ENCODE assay signal across 12 cellular contexts in genomic region chr1:68178821-68179490, GRCh38. TPM values are rescaled to one million over a fixed set of nuclear protein-coding genes. Genes with fewer than 3 reads are reported as not detected.
DNase-seq lines count a peak whose midpoint lies in the region; ATAC-seq and TF ChIP-seq lines count a peak whose summit lies in the region.
"Had no signal": no experiment of that assay in that cellular context is flagged by ENCODE, and none has a peak within 500 bp of the region (broad histone marks: within the 10 kb centered on the region; RNA-seq: fewer than 3 reads in every experiment).

No MANE protein-coding gene starts in this region.

- DNase-seq in SK-N-SH (no peak), trophoblast cell (no peak), GM10266 (ENCODE audit: extremely low spot score) (no peak), H9 (no peak)
- DNase-seq in effector memory CD8-positive, alpha-beta T cell: no peak
- no peak for DNase-seq in activated naive CD4-positive, alpha-beta T cell treated with Interleukin-2 at 50 U/mL for 16 hours
- DNase-seq: anterior cingulate cortex, NCI-H345, psoas muscle, WERI-Rb-1 had no signal

- H3K23me2 ChIP-seq in H9 (ENCODE audit: insufficient read length, low read depth, low read length, poor library complexity, severe bottlenecking): no peaks in the 10 kb centered on the region

- no peak overlapping the region for H3K14ac ChIP-seq in trophoblast cell (ENCODE audit: low read length)
- no peak overlapping the region for H3K14ac ChIP-seq in H9 (ENCODE audit: insufficient read depth, low read length)

- POLR2A ChIA-PET in SK-N-SH (lab: Yijun Ruan, JAX): no interaction called here

- H2AFZ ChIP-seq in SK-N-SH (ENCODE audit: low read depth) (peak overlapping the region; percentile 7; the same call in 1 of the 2 replicates), trophoblast cell (ENCODE audit: insufficient read depth, low read length, poor library complexity) (no peak overlapping the region), H9 (ENCODE audit: low read length) (no peak overlapping the region)

- TF ChIP-seq RAD21 in SK-N-SH (IDR thresholded peaks at IDR 0.05; ENCODE audit: low read length): no peak

- H2BK20ac ChIP-seq in H9 (ENCODE audit: low read depth, low read length, poor library complexity, severe bottlenecking): no peak overlapping the region

- no peaks in the 10 kb centered on the region for H3K4me1 Mint-ChIP-seq in effector memory CD8-positive, alpha-beta T cell (ENCODE audit: low read depth in 2 of 2)
- H3K4me1 Mint-ChIP-seq in H9: peaks cover 0 to 3% of the 10 kb centered on the region in 2 experiments; a peak in 2 of 4 replicates

- H3K27ac ChIP-seq in SK-N-SH (ENCODE audit: low read depth in 2 of 2, low read length in 1 of 2) (peak overlapping the region in 1 of 2 experiments; percentile 81; a peak in 2 of 4 replicates), trophoblast cell (ENCODE audit: low read depth, low read length) (no peak overlapping the region), H9 (ENCODE audit: insufficient read length, low read depth, low read length) (no peak overlapping the region)
- H3K27ac ChIP-seq: psoas muscle, WERI-Rb-1 had no signal

- no peak overlapping the region for H4K5ac ChIP-seq in H9 (ENCODE audit: insufficient read length, low read depth, low read length)

- no peak overlapping the region for H4K12ac ChIP-seq in trophoblast cell (ENCODE audit: low read depth, low read length)

- H3K4me1 ChIP-seq in SK-N-SH (ENCODE audit: control insufficient read depth in 1 of 2, insufficient read depth in 2 of 2, low read depth in 1 of 2, low read length in 1 of 2) (peaks cover 18 to 33% of the 10 kb centered on the region in 2 experiments), trophoblast cell (ENCODE audit: control insufficient read depth in 1 of 2, insufficient read depth in 2 of 2, low read length in 2 of 2) (peaks cover 14 to 21% of the 10 kb centered on the region in 2 experiments), H9 (ENCODE audit: insufficient read depth, low read length) (no peaks in the 10 kb centered on the region)

- H3K79me1 ChIP-seq in trophoblast cell (ENCODE audit: low read length) (peaks cover 4% of the 10 kb centered on the region), H9 (ENCODE audit: insufficient read depth, low read depth, low read length, poor library complexity, severe bottlenecking) (no peaks in the 10 kb centered on the region)

- H3K4me2 ChIP-seq in SK-N-SH (peak overlapping the region; percentile 62), trophoblast cell (ENCODE audit: low read length) (no peak overlapping the region), H9 (ENCODE audit: insufficient read depth, insufficient read length, low read length) (no peak overlapping the region)

- H3K9ac ChIP-seq in SK-N-SH: peak overlapping the region; percentile 12; the same call in 1 of the 2 replicates
- no peak overlapping the region for H3K9ac ChIP-seq in trophoblast cell (ENCODE audit: low read length)
- no peak overlapping the region for H3K9ac ChIP-seq in H9 (ENCODE audit: extremely low read depth, insufficient read length, low read length)

- H2BK5ac ChIP-seq in trophoblast cell (ENCODE audit: low read depth, low read length, poor library complexity) (no peak overlapping the region), H9 (ENCODE audit: insufficient read length, low read length) (no peak overlapping the region)

- no peak overlapping the region for H4K91ac ChIP-seq in trophoblast cell (ENCODE audit: low read depth, low read length)
- H4K91ac ChIP-seq in H9 (ENCODE audit: insufficient read length, low read depth, low read length): no peak overlapping the region

- H3K36me3 Mint-ChIP-seq in effector memory CD8-positive, alpha-beta T cell (ENCODE audit: insufficient read depth): no peaks in the 10 kb centered on the region
- H3K36me3 Mint-ChIP-seq in H9 (ENCODE audit: insufficient read depth in 1 of 3, low read depth in 3 of 3): no peaks in the 10 kb centered on the region

- H3K9me3 ChIP-seq in SK-N-SH: no peaks in the 10 kb centered on the region
- H3K9me3 ChIP-seq in trophoblast cell (ENCODE audit: insufficient read depth, low read depth, low read length): no peaks in the 10 kb centered on the region
- no peaks in the 10 kb centered on the region for H3K9me3 ChIP-seq in H9 (ENCODE audit: control insufficient read depth, low read depth, low read length)
- H3K9me3 ChIP-seq: psoas muscle had no signal

- H3K79me2 ChIP-seq in SK-N-SH (ENCODE audit: insufficient read depth) (peaks cover 10% of the 10 kb centered on the region; the same call in 1 of the 2 replicates), trophoblast cell (ENCODE audit: control insufficient read depth, insufficient read depth, low read length, poor library complexity) (peaks cover 7% of the 10 kb centered on the region), H9 (ENCODE audit: insufficient read depth, low read length) (no peaks in the 10 kb centered on the region)

- no peak overlapping the region for H3T11ph ChIP-seq in H9 (ENCODE audit: low read length)

- H4K20me1 ChIP-seq in SK-N-SH (ENCODE audit: insufficient read depth): no peaks in the 10 kb centered on the region
- H4K20me1 ChIP-seq in H9 (ENCODE audit: control insufficient read depth, insufficient read depth, insufficient read length): no peaks in the 10 kb centered on the region

- peak in 1 of 2 experiments; percentile 16; a peak in 1 of 4 replicates for TF ChIP-seq EP300 in SK-N-SH (IDR thresholded peaks at IDR 0.05; ENCODE audit: borderline replicate concordance in 1 of 2, low read depth in 1 of 2, low read length in 1 of 2)

- no peak overlapping the region for H2BK120ac ChIP-seq in trophoblast cell (ENCODE audit: insufficient read depth, low read length, poor library complexity)
- H2BK120ac ChIP-seq in H9 (ENCODE audit: low read depth, low read length, poor library complexity, severe bottlenecking): no peak overlapping the region

- H3K36me3 ChIP-seq in SK-N-SH (replicated peaks in 1 of 2; ENCODE audit: control insufficient read depth in 1 of 2, insufficient read depth in 2 of 2, low read length in 1 of 2): no peaks in the 10 kb centered on the region
- H3K36me3 ChIP-seq in trophoblast cell (ENCODE audit: control insufficient read depth in 1 of 2, insufficient read depth in 2 of 2, low read length in 2 of 2): peaks cover 5 to 22% of the 10 kb centered on the region in 2 experiments
- H3K36me3 ChIP-seq: WERI-Rb-1 had no signal

- H2AK5ac ChIP-seq in trophoblast cell (ENCODE audit: low read length) (no peak overlapping the region), H9 (ENCODE audit: insufficient read length, low read length) (no peak overlapping the region)

- H3K4me3 ChIP-seq in SK-N-SH (ENCODE audit: low read depth in 2 of 2, low read length in 1 of 2) (no peak overlapping the region), trophoblast cell (ENCODE audit: low read depth, low read length) (no peak overlapping the region)
- H3K4me3 ChIP-seq: psoas muscle had no signal

- 56% methylated on average over 4 of the region's 4 CpGs for WGBS in SK-N-SH (ENCODE audit: low lambda C conversion rate)
- no CpG with 5 or more reads among the region's 4 CpGs for WGBS in trophoblast cell (ENCODE audit: extremely low coverage, insufficient coverage, insufficient read length)
- no CpG with 5 or more reads among the region's 4 CpGs for WGBS in H9 (ENCODE audit: extremely low coverage, insufficient read length, low lambda C conversion rate)

- no peaks in the 10 kb centered on the region for H3K27me3 Mint-ChIP-seq in effector memory CD8-positive, alpha-beta T cell
- peaks cover 10% of the 10 kb centered on the region for H3K27me3 Mint-ChIP-seq in H9 (ENCODE audit: low read depth)

- ATAC-seq in GM18907 (IDR thresholded peaks at IDR 0.05; ENCODE audit: unreplicated experiment) (peak; percentile 50), HG02759 (IDR thresholded peaks at IDR 0.05; ENCODE audit: unreplicated experiment) (peak; percentile 53)
- no peak for ATAC-seq in effector memory CD8-positive, alpha-beta T cell (replicated peaks)
- ATAC-seq: psoas muscle had no signal

- H3F3A ChIP-seq in SK-N-SH (replicated peaks; ENCODE audit: insufficient read depth): peaks cover 37% of the 10 kb centered on the region

- H3K9me2 ChIP-seq in SK-N-SH: no peaks in the 10 kb centered on the region

- H3K23ac ChIP-seq in trophoblast cell (ENCODE audit: low read length) (no peak overlapping the region), H9 (ENCODE audit: insufficient read length, low read depth, low read length) (no peak overlapping the region)

- H3K4me3 Mint-ChIP-seq in effector memory CD8-positive, alpha-beta T cell: no peak overlapping the region
- no peak overlapping the region for H3K4me3 Mint-ChIP-seq in H9

- CTCF ChIA-PET in SK-N-SH (lab: Yijun Ruan, JAX): interaction anchor here (0.6 kb wide), 1 partner anchor 10 kb away, joined by 3 read pairs; no protein-coding TSS in a partner anchor

- no peak overlapping the region for H2BK15ac ChIP-seq in H9 (ENCODE audit: low read depth, low read length)

- no peak overlapping the region for H3K27ac Mint-ChIP-seq in effector memory CD8-positive, alpha-beta T cell
- H3K27ac Mint-ChIP-seq in H9: no peak overlapping the region

- H4K8ac ChIP-seq in trophoblast cell (ENCODE audit: low read depth, low read length) (no peak overlapping the region), H9 (replicated peaks; ENCODE audit: insufficient read length, low read depth, low read length) (no peak overlapping the region)

- H3K4ac ChIP-seq in trophoblast cell (ENCODE audit: low read depth, low read length) (peak overlapping the region; percentile 47), H9 (ENCODE audit: low read depth, low read length) (no peak overlapping the region)

- peaks cover 0 to 7% of the 10 kb centered on the region in 2 donors for H3K9me3 Mint-ChIP-seq in effector memory CD8-positive, alpha-beta T cell
- no peaks in the 10 kb centered on the region for H3K9me3 Mint-ChIP-seq in H9

- H3K56ac ChIP-seq in H9 (ENCODE audit: insufficient read length, low read depth, low read length): no peak overlapping the region

- no peak for TF ChIP-seq CTCF in SK-N-SH (IDR thresholded peaks at IDR 0.05)
- no peak for TF ChIP-seq CTCF in GM10266 (IDR thresholded peaks at IDR 0.05; ENCODE audit: control insufficient read depth, insufficient read depth, low read depth, missing control alignments)
- TF ChIP-seq CTCF in H9 (conservative IDR thresholded peaks at IDR 0.05): no peak

- H3K27me3 ChIP-seq in SK-N-SH (ENCODE audit: insufficient read depth) (no peaks in the 10 kb centered on the region), trophoblast cell (ENCODE audit: insufficient read depth, low read length) (no peaks in the 10 kb centered on the region), H9 (ENCODE audit: insufficient read depth, low read length) (no peaks in the 10 kb centered on the region)

- H2BK12ac ChIP-seq in trophoblast cell (ENCODE audit: low read length) (no peak overlapping the region), H9 (ENCODE audit: insufficient read length, low read depth, low read length) (no peak overlapping the region)

- H3K18ac ChIP-seq in trophoblast cell (ENCODE audit: low read length) (no peak overlapping the region), H9 (ENCODE audit: insufficient read length, low read depth, low read length) (no peak overlapping the region)

TF ChIP-seq in SK-N-SH, 30 proteins besides CTCF, POLR2A, EP300 and RAD21 (continues in another document):
- no peak for TF ChIP-seq CHD2 (IDR thresholded peaks at IDR 0.05; ENCODE audit: low read length, partially characterized antibody)

RNA-seq across cellular contexts. Expression of gene WLS, which starts 53.4 kb away (rescaled TPM):
- polyA plus RNA-seq in SK-N-SH (2012; rRNA removed): 69.0 and 73.7 TPM in 2 replicates
- polyA plus RNA-seq in SK-N-SH (2012; cell fraction: cytosol; rRNA removed): 64.1 and 77.6 TPM in 2 replicates
- polyA plus RNA-seq in SK-N-SH (2012; cell fraction: nucleus; rRNA removed): 59.8 and 94.2 TPM in 2 replicates
- polyA plus RNA-seq in trophoblast cell (2013): 633 and 667 TPM in 2 replicates
- total RNA-seq in H9 (2021): 0.79 and 0.94 TPM in 2 replicates
